In genomic region chr12:80936353-80936641, GRCh38 we compare ENCODE assay signal across 8 cellular contexts. TPM values are rescaled to one million over a fixed set of nuclear protein-coding genes. Genes with fewer than 3 reads are reported as not detected.
DNase-seq lines count a peak whose midpoint lies in the region; ATAC-seq, FAIRE-seq and TF ChIP-seq lines count a peak whose summit lies in the region.

No MANE protein-coding gene starts in this region.

- H3K9me3 ChIP-seq in ascending aorta (no peaks in the 10 kb centered on the region), kidney (ENCODE audit: control insufficient read depth in 1 of 2, low read length in 2 of 2) (no peaks in the 10 kb centered on the region), upper lobe of left lung (no peaks in the 10 kb centered on the region), OCI-LY7 (ENCODE audit: low read length) (no peaks in the 10 kb centered on the region)

- intact Hi-C loops in ascending aorta (cut with DNase I) (no loop called here), kidney (cut with DNase I) (no loop called here), OCI-LY7 (cut with micrococcal nuclease; ENCODE audit: unreplicated experiment) (no loop called here)

- H3K27me3 ChIP-seq in ascending aorta = no peaks in the 10 kb centered on the region
- H3K27me3 ChIP-seq in upper lobe of left lung = peaks cover 0 to 3% (median 0%) of the 10 kb centered on the region in 4 donors

- H3K27ac ChIP-seq in ascending aorta (no peak overlapping the region), kidney (ENCODE audit: low read depth in 2 of 2, low read length in 2 of 2) (peak overlapping the region; percentile 73 to 77), upper lobe of left lung (peak overlapping the region; percentile 83 to 92 (median 90)), OCI-LY7 (ENCODE audit: low read depth, low read length, poor library complexity, severe bottlenecking) (no peak overlapping the region)

- no peak overlapping the region for H3K4me2 ChIP-seq in OCI-LY7 (ENCODE audit: low read length)

- DNase-seq in stimulated activated naive CD8-positive, alpha-beta T cell treated with anti-CD3 and anti-CD28 coated beads, Interleukin-15, amount 100 ng/mL, for 72 hours = no peak
- DNase-seq in ascending aorta (ENCODE audit: low spot score in 2 of 2) = no peak
- no peak for DNase-seq in kidney
- no peak for DNase-seq in upper lobe of left lung
- DNase-seq in OCI-LY7 (ENCODE audit: low spot score) = no peak

- WGBS in upper lobe of left lung, 2 donors = 2 to 4% methylated on average over 11 of the region's 11 CpGs

- H3K9me2 ChIP-seq in OCI-LY7 (ENCODE audit: insufficient read depth, low read length) = no peaks in the 10 kb centered on the region

- H3K4me3 ChIP-seq in ascending aorta (peak overlapping the region; percentile 70 to 76), kidney (ENCODE audit: low read length in 2 of 2) (peak overlapping the region; percentile 79 to 81), upper lobe of left lung (peak overlapping the region; percentile 55 to 79 (median 62)), OCI-LY7 (ENCODE audit: low read depth, low read length, poor library complexity, severe bottlenecking) (no peak overlapping the region)

- TF ChIP-seq POLR2A in upper lobe of left lung (IDR thresholded peaks at IDR 0.05) = no peak

- no peaks in the 10 kb centered on the region for H4K20me1 ChIP-seq in OCI-LY7 (ENCODE audit: insufficient read depth, low read length)

- H3K36me3 Mint-ChIP-seq in stimulated activated naive CD8-positive, alpha-beta T cell treated with anti-CD3 and anti-CD28 coated beads, Interleukin-15, Interleukin-2, amounts not matched to agents 100 ng/mL and 50 ng/mL, for 24 hours (ENCODE audit: low read depth) = peaks cover 4% of the 10 kb centered on the region

- H3K27ac Mint-ChIP-seq in stimulated activated naive CD8-positive, alpha-beta T cell treated with anti-CD3 and anti-CD28 coated beads, Interleukin-15, Interleukin-2, amounts not matched to agents 100 ng/mL and 50 ng/mL, for 24 hours = no peak overlapping the region
- H3K27ac Mint-ChIP-seq in stimulated activated naive CD8-positive, alpha-beta T cell treated with anti-CD3 and anti-CD28 coated beads, Interleukin-15, amount 100 ng/mL, for 72 hours = no peak overlapping the region

- TF ChIP-seq CTCF in ascending aorta (IDR thresholded peaks at IDR 0.05) = no peak
- no peak for TF ChIP-seq CTCF in kidney (IDR thresholded peaks at IDR 0.05; ENCODE audit: borderline replicate concordance, extremely low read depth, insufficient read depth)
- TF ChIP-seq CTCF in upper lobe of left lung (IDR thresholded peaks at IDR 0.05) = no peak
- no peak for TF ChIP-seq CTCF in OCI-LY7 (conservative IDR thresholded peaks at IDR 0.05; ENCODE audit: low read length)

- CTCF ChIA-PET in OCI-LY7 (lab: Charles Lee; ENCODE audit: unreplicated experiment) = no interaction called here

- H3K9me3 Mint-ChIP-seq in stimulated activated naive CD8-positive, alpha-beta T cell treated with anti-CD3 and anti-CD28 coated beads, Interleukin-15, Interleukin-2, amounts not matched to agents 100 ng/mL and 50 ng/mL, for 24 hours = no peaks in the 10 kb centered on the region
- peaks cover 0 to 9% of the 10 kb centered on the region in 2 donors for H3K9me3 Mint-ChIP-seq in stimulated activated naive CD8-positive, alpha-beta T cell treated with anti-CD3 and anti-CD28 coated beads, Interleukin-15, amount 100 ng/mL, for 72 hours

- H3K36me3 ChIP-seq in ascending aorta (no peaks in the 10 kb centered on the region), kidney (ENCODE audit: control insufficient read depth in 1 of 2, insufficient read depth in 2 of 2, low read length in 2 of 2) (no peaks in the 10 kb centered on the region), upper lobe of left lung (no peaks in the 10 kb centered on the region), OCI-LY7 (ENCODE audit: insufficient read depth, low read length) (no peaks in the 10 kb centered on the region)

- FAIRE-seq in kidney (lab: Jason Lieb, UNC) = no peak

- H3K4me3 Mint-ChIP-seq in stimulated activated naive CD8-positive, alpha-beta T cell treated with anti-CD3 and anti-CD28 coated beads, Interleukin-15, Interleukin-2, amounts not matched to agents 100 ng/mL and 50 ng/mL, for 24 hours = peak overlapping the region; percentile 20
- no peak overlapping the region for H3K4me3 Mint-ChIP-seq in stimulated activated naive CD8-positive, alpha-beta T cell treated with anti-CD3 and anti-CD28 coated beads, Interleukin-15, amount 100 ng/mL, for 72 hours

- no peaks in the 10 kb centered on the region for H3K79me2 ChIP-seq in OCI-LY7 (ENCODE audit: insufficient read depth, low read depth, low read length)

- H3K4me1 ChIP-seq in ascending aorta (no peaks in the 10 kb centered on the region), kidney (ENCODE audit: control insufficient read depth in 1 of 2, insufficient read depth in 1 of 2, low read depth in 1 of 2, low read length in 2 of 2) (peaks cover 2 to 21% of the 10 kb centered on the region in 2 donors), upper lobe of left lung (peaks cover 0 to 22% (median 2%) of the 10 kb centered on the region in 4 donors), OCI-LY7 (ENCODE audit: insufficient read depth, low read length, poor library complexity, severe bottlenecking) (no peaks in the 10 kb centered on the region)

- ATAC-seq in stimulated activated naive CD8-positive, alpha-beta T cell treated with anti-CD3 and anti-CD28 coated beads, Interleukin-15, amount 100 ng/mL, for 72 hours = no peak
- ATAC-seq in upper lobe of left lung (ENCODE audit: low FRiP score in 2 of 2) (no peak), GM19455 (IDR thresholded peaks at IDR 0.05; ENCODE audit: unreplicated experiment) (no peak), GM18511 (IDR thresholded peaks at IDR 0.05; ENCODE audit: unreplicated experiment) (no peak)

- TF ChIP-seq EP300 in upper lobe of left lung (IDR thresholded peaks at IDR 0.05) = no peak

- H3K4me1 Mint-ChIP-seq in stimulated activated naive CD8-positive, alpha-beta T cell treated with anti-CD3 and anti-CD28 coated beads, Interleukin-15, Interleukin-2, amounts not matched to agents 100 ng/mL and 50 ng/mL, for 24 hours (ENCODE audit: low read depth) = no peaks in the 10 kb centered on the region
- H3K4me1 Mint-ChIP-seq in stimulated activated naive CD8-positive, alpha-beta T cell treated with anti-CD3 and anti-CD28 coated beads, Interleukin-15, amount 100 ng/mL, for 72 hours = no peaks in the 10 kb centered on the region

- no peak overlapping the region for H2AFZ ChIP-seq in OCI-LY7 (ENCODE audit: low read length)

- no TSS peak for BruUV-seq in OCI-LY7 (replicated peaks; lab: Mats Ljungman, UMichigan)

- POLR2A ChIA-PET in OCI-LY7 (lab: Charles Lee) = no interaction called here

- peak overlapping the region in 1 of 2 donors; percentile 66 for H3K9ac ChIP-seq in kidney (ENCODE audit: low read length in 2 of 2)

- H3K27me3 Mint-ChIP-seq in stimulated activated naive CD8-positive, alpha-beta T cell treated with anti-CD3 and anti-CD28 coated beads, Interleukin-15, Interleukin-2, amounts not matched to agents 100 ng/mL and 50 ng/mL, for 24 hours = peaks cover 41% of the 10 kb centered on the region
- peaks cover 27% of the 10 kb centered on the region for H3K27me3 Mint-ChIP-seq in stimulated activated naive CD8-positive, alpha-beta T cell treated with anti-CD3 and anti-CD28 coated beads, Interleukin-15, amount 100 ng/mL, for 72 hours

RNA-seq across cellular contexts. Expression of gene LIN7A, which starts 1.4 kb away (rescaled TPM):
- 4.6 TPM for total RNA-seq in ascending aorta
- total RNA-seq in kidney = 9.7 TPM
- polyA plus RNA-seq in kidney (ENCODE audit: insufficient read depth, low read depth, low replicate concordance) = 9.9 TPM
- 10 to 100 TPM in 5 of 6 donors, 1 to 10 TPM in 1; 7.9 to 32.5 (median 13.8) TPM for total RNA-seq in upper lobe of left lung
- 0.10 TPM in 1 of 2 replicates, not detected in the other for total RNA-seq in OCI-LY7 (2014; rRNA removed; shearing (Covaris generic))
- total RNA-seq in OCI-LY7 (2022) = 0.39 and 0.61 TPM in 2 replicates

Comparison
In these comparisons a context has a peak if more than half of its experiments do, and no peak if none do; other contexts are left out.
1. H3K27ac ChIP-seq: peak in kidney (2 of 2) and upper lobe of left lung (4 of 4); none in ascending aorta (0 of 2) and OCI-LY7 (single experiment).